Comparison of ENCODE assay signal across 10 cellular contexts in genomic region chr1:27630859-27631491, GRCh38. TPM values are rescaled to one million over a fixed set of nuclear protein-coding genes. Genes with fewer than 3 reads are reported as not detected.
DNase-seq lines count a peak whose midpoint lies in the region; TF ChIP-seq lines count a peak whose summit lies in the region.
"Had no signal": no experiment of that assay in that cellular context is flagged by ENCODE, and none has a peak within 500 bp of the region (broad histone marks: within the 10 kb centered on the region; RNA-seq: fewer than 3 reads in every experiment).

No MANE protein-coding gene starts in this region.

- H3K27me3 ChIP-seq in Peyer's patch (peaks cover 0 to 12% of the 10 kb centered on the region in 2 donors), right atrium auricular region (no peaks in the 10 kb centered on the region), tibial artery (peaks cover 0 to 27% of the 10 kb centered on the region in 2 donors)

- no peak for TF ChIP-seq CTCF in Peyer's patch (IDR thresholded peaks at IDR 0.05)
- no peak for TF ChIP-seq CTCF in right atrium auricular region (IDR thresholded peaks at IDR 0.05)
- TF ChIP-seq CTCF in tibial artery (IDR thresholded peaks at IDR 0.05), result no peak

- peak overlapping the region; percentile 36 to 80 (median 68) for H3K27ac ChIP-seq in Peyer's patch
- peak overlapping the region; percentile 62 to 79 for H3K27ac ChIP-seq in right atrium auricular region
- peak overlapping the region; percentile 13 to 50 for H3K27ac ChIP-seq in tibial artery
- H3K27ac ChIP-seq: 22Rv1 had no signal

- H3K4me1 ChIP-seq in Peyer's patch (peaks cover 0 to 43% (median 36%) of the 10 kb centered on the region in 4 donors), right atrium auricular region (peaks cover 0 to 72% of the 10 kb centered on the region in 2 donors), tibial artery (peaks cover 0 to 19% (median 12%) of the 10 kb centered on the region in 4 donors)

- H3K9me3 ChIP-seq in Peyer's patch, result no peaks in the 10 kb centered on the region
- no peaks in the 10 kb centered on the region for H3K9me3 ChIP-seq in right atrium auricular region
- H3K9me3 ChIP-seq in tibial artery, result no peaks in the 10 kb centered on the region

- intact Hi-C loops in tibial artery (cut with DNase I; ENCODE audit: low total_unique reads), result no loop called here

- no peak for TF ChIP-seq POLR2A in Peyer's patch (IDR thresholded peaks at IDR 0.05)

- peak; percentile 41 to 68 for DNase-seq in NCI-H526 (lab: John Stamatoyannopoulos, UW)
- DNase-seq in NCI-H526 treated with DMSO at 0.1 percent for 48 hours (lab: John Stamatoyannopoulos, UW), result no peak
- DNase-seq in Peyer's patch, result peak in 1 of 3 donors; percentile 54
- DNase-seq in right atrium auricular region (ENCODE audit: low spot score), result peak; percentile 80
- peak in 1 of 2 donors; percentile 70 for DNase-seq in tibial artery
- DNase-seq in EL, result no peak
- DNase-seq in NCI-H82 (lab: John Stamatoyannopoulos, UW), result no peak
- no peak for DNase-seq in NCI-H1092 (lab: John Stamatoyannopoulos, UW)
- DNase-seq: central memory CD4-positive, alpha-beta T cell had no signal

- H3K36me3 ChIP-seq in Peyer's patch (no peaks in the 10 kb centered on the region), right atrium auricular region (no peaks in the 10 kb centered on the region), tibial artery (no peaks in the 10 kb centered on the region)

- no peak overlapping the region for H3K4me3 ChIP-seq in Peyer's patch
- peak overlapping the region in 1 of 2 donors; percentile 11 for H3K4me3 ChIP-seq in right atrium auricular region
- no peak overlapping the region for H3K4me3 ChIP-seq in tibial artery

RNA-seq across cellular contexts. Expression of gene FGR, which starts 4.0 kb away (rescaled TPM):
- total RNA-seq in Peyer's patch, result 10 to 100 TPM in 1 of 4 donors, 1 to 10 TPM in 3; 1.1 to 38.8 (median 4.7) TPM
- 10 to 100 TPM in 1 of 2 donors, 1 to 10 TPM in 1; 5.7 to 19.8 TPM for total RNA-seq in right atrium auricular region

RNA-seq across cellular contexts. Expression of gene AHDC1, which starts 27.0 kb away (rescaled TPM):
- total RNA-seq in Peyer's patch (10 to 100 TPM in 3 of 4 donors, 1 to 10 TPM in 1; 7.0 to 21.5 (median 12.0) TPM), right atrium auricular region (10 to 100 TPM; 23.5 to 35.0 TPM)

RNA-seq across cellular contexts. Expression of gene IFI6, which starts 41.0 kb away (rescaled TPM):
- total RNA-seq in Peyer's patch, result 10 to 100 TPM; 17.8 to 28.5 (median 20.7) TPM
- 10 to 100 TPM; 40.2 to 43.3 TPM for total RNA-seq in right atrium auricular region

Comparison
In these comparisons a context has a peak if more than half of its experiments do, and no peak if none do; other contexts are left out.
1. DNase-seq: peak in NCI-H526 (2 of 2) and right atrium auricular region (single experiment); none in NCI-H526 treated with DMSO at 0.1 percent for 48 hours (single experiment), EL (single experiment), NCI-H82 (single experiment) and NCI-H1092 (single experiment).
2. Peak in every context shown above with its lines, with median percentiles within 50 percentile points of each other: H3K27ac ChIP-seq.